9 cellular contexts compared by ENCODE assay signal in the genomic region with DNA sequence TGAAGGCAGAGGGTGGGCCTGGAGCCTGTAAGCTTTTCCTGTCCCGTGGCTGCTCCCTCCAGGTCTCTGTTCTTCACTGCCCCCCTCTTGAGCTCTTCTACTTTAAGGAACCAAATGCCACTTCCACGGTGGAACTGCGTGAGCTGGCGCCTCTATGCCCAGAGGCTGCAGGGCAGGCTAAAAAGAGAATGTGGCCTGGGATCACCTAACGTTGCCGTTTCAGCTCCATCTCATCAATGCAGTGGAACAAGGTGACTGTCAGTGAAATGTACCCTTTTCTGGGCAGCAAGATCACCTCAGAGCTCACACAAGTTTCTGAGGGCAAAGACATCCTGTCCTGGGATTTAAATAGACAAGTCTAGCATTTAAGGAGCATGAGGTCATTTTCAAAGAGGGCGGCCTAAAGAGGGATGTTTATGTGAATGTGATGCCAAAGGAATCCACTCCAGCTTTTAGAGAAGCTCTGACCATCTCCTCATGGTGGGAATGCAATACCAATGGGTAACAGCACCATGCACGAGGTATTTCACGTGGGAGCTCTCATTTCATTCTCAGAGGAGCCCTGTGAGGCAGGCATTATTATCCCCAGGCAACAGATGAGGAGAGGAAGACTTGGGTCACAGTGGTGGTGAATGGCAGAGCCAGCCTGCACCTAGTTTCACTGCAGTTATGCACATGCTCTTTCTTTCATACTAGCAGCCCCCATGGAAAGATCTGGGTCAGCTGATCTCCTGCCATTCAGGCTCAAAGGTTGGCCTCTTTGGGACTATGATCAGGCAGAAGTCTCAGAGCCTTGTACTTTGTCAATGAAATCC. TPM values are rescaled to one million over a fixed set of nuclear protein-coding genes. Genes with fewer than 3 reads are reported as not detected.
A peak's percentile ranks its signal among the peaks of the same experiment; 100 is the strongest.
DNase-seq lines count a peak whose midpoint lies in the region; ATAC-seq and TF ChIP-seq lines count a peak whose summit lies in the region.
"Had no signal": no experiment of that assay in that cellular context is flagged by ENCODE, and none has a peak within 500 bp of the region (broad histone marks: within the 10 kb centered on the region; RNA-seq: fewer than 3 reads in every experiment).

No MANE protein-coding gene starts in this region.

- H3K9me3 ChIP-seq in psoas muscle (no peaks in the 10 kb centered on the region), spleen (no peaks in the 10 kb centered on the region), lower lobe of right lung (no peaks in the 10 kb centered on the region)

- no peak overlapping the region for H3K4me3 Mint-ChIP-seq in activated CD4-positive, alpha-beta T cell treated with anti-CD3 and anti-CD28 coated beads, Interleukin-2, amount 10 ng/mL, durations not matched to agents 7 days and 5 days

- H3K4me1 ChIP-seq in psoas muscle, result no peaks in the 10 kb centered on the region
- peaks cover 16 to 48% (median 39%) of the 10 kb centered on the region in 6 donors for H3K4me1 ChIP-seq in spleen
- peaks cover 31% of the 10 kb centered on the region for H3K4me1 ChIP-seq in lower lobe of right lung

- H3K36me3 ChIP-seq in psoas muscle (ENCODE audit: insufficient read depth in 1 of 2, low read depth in 1 of 2) (no peaks in the 10 kb centered on the region), spleen (no peaks in the 10 kb centered on the region), lower lobe of right lung (no peaks in the 10 kb centered on the region)

- POLR2A ChIA-PET in activated CD4-positive, alpha-beta T cell treated with anti-CD3 and anti-CD28 coated beads, Interleukin-2, amount 10 ng/mL, durations not matched to agents 7 days and 5 days (lab: Charles Lee), result no interaction called here

- 42 to 54% (median 46%) methylated on average over 9 of the region's 9 CpGs for WGBS in psoas muscle, 3 donors
- 66 to 74% (median 72%) methylated on average over 7 to 9 of the region's 9 CpGs for WGBS in spleen, 5 donors

- intact Hi-C loops in psoas muscle (cut with DNase I), result no loop called here
- intact Hi-C loops in spleen (cut with DNase I; ENCODE audit: low total_unique reads), result no loop called here
- intact Hi-C loops in lower lobe of right lung (cut with DNase I), result no loop called here

- H3K27me3 ChIP-seq in psoas muscle (ENCODE audit: insufficient read depth in 3 of 3, low read length in 2 of 3), result no peaks in the 10 kb centered on the region
- H3K27me3 ChIP-seq in spleen (replicated peaks in 1 of 7), result no peaks in the 10 kb centered on the region
- H3K27me3 ChIP-seq in lower lobe of right lung (ENCODE audit: low read depth), result no peaks in the 10 kb centered on the region

- no peak overlapping the region for H3K27ac ChIP-seq in psoas muscle
- H3K27ac ChIP-seq in spleen, result no peak overlapping the region
- H3K27ac ChIP-seq in lower lobe of right lung, result no peak overlapping the region

- ATAC-seq in psoas muscle, result peak in 3 of 4 donors; percentile 29 to 43 (median 37)
- ATAC-seq in lower lobe of right lung, result no peak
- ATAC-seq: activated CD4-positive, CD25-positive, alpha-beta regulatory T cell treated with anti-CD3 and anti-CD28 coated beads, Interleukin-2, amount 50 U/mL, for 24 hours had no signal

- H3K4me1 Mint-ChIP-seq in activated CD4-positive, alpha-beta T cell treated with anti-CD3 and anti-CD28 coated beads, Interleukin-2, amount 10 ng/mL, durations not matched to agents 7 days and 5 days, result peaks cover 92% of the 10 kb centered on the region

- H3K4me3 ChIP-seq in psoas muscle (no peak overlapping the region), spleen (no peak overlapping the region), lower lobe of right lung (no peak overlapping the region)

- no peaks in the 10 kb centered on the region for H3K27me3 Mint-ChIP-seq in activated CD4-positive, alpha-beta T cell treated with anti-CD3 and anti-CD28 coated beads, Interleukin-2, amount 10 ng/mL, durations not matched to agents 7 days and 5 days

- TF ChIP-seq CTCF in psoas muscle (IDR thresholded peaks at IDR 0.05), result no peak
- no peak for TF ChIP-seq CTCF in spleen (IDR thresholded peaks at IDR 0.05 in 8 of 11, conservative IDR thresholded peaks at IDR 0.05 in 3 of 11)
- no peak for TF ChIP-seq CTCF in lower lobe of right lung (IDR thresholded peaks at IDR 0.05)

- peaks cover 18% of the 10 kb centered on the region for H3K36me3 Mint-ChIP-seq in activated CD4-positive, alpha-beta T cell treated with anti-CD3 and anti-CD28 coated beads, Interleukin-2, amount 10 ng/mL, durations not matched to agents 7 days and 5 days (ENCODE audit: low read depth)

- peak overlapping the region; percentile 66 for H3K27ac Mint-ChIP-seq in activated CD4-positive, alpha-beta T cell treated with anti-CD3 and anti-CD28 coated beads, Interleukin-2, amount 10 ng/mL, durations not matched to agents 7 days and 5 days

- H3K9me3 Mint-ChIP-seq in activated CD4-positive, alpha-beta T cell treated with anti-CD3 and anti-CD28 coated beads, Interleukin-2, amount 10 ng/mL, durations not matched to agents 7 days and 5 days, result peaks cover 3% of the 10 kb centered on the region

- no peak for TF ChIP-seq POLR2A in spleen (IDR thresholded peaks at IDR 0.05)

- CTCF ChIA-PET in activated CD4-positive, alpha-beta T cell treated with anti-CD3 and anti-CD28 coated beads, Interleukin-2, amount 10 ng/mL, durations not matched to agents 7 days and 5 days (lab: Charles Lee), result interaction anchor here (0.6 to 1.4 kb wide), 8 partner anchors 17 to 181 kb away, joined by 3 to 4 read pairs (median 3); no protein-coding TSS in a partner anchor

- DNase-seq in activated CD4-positive, alpha-beta T cell treated with anti-CD3 and anti-CD28 coated beads, Interleukin-2, amount 10 ng/mL, durations not matched to agents 7 days and 5 days, result no peak
- no peak for DNase-seq in activated CD4-positive, alpha-beta T cell treated with anti-CD3 and anti-CD28 coated beads, Interleukin-2, amount 50 U/mL, for 48 hours
- peak; percentile 44 for DNase-seq in HT1080 (ENCODE audit: low read depth)
- DNase-seq in dedifferentiated amniotic fluid mesenchymal stem cell (ENCODE audit: extremely low spot score), result peak; percentile 31
- no peak for DNase-seq in psoas muscle
- no peak for DNase-seq in activated CD4-positive, CD25-positive, alpha-beta regulatory T cell treated with anti-CD3 and anti-CD28 coated beads, Interleukin-2, amount 50 U/mL, for 72 hours
- DNase-seq in spleen, result no peak
- no peak for DNase-seq in lower lobe of right lung

RNA-seq across cellular contexts. Expression of a gene that starts 39.3 kb away (rescaled TPM):
- 10 to 100 TPM; 39.2 to 40.8 TPM for total RNA-seq in activated CD4-positive, alpha-beta T cell treated with anti-CD3 and anti-CD28 coated beads, Interleukin-2, amount 10 ng/mL, durations not matched to agents 7 days and 5 days
- 0.10 and 0.42 TPM in 2 replicates for total RNA-seq in HT1080 (2014; rRNA removed; shearing (Covaris generic))
- polyA plus RNA-seq in HT1080 (2015; cell fraction: cytosol; rRNA removed), result 1.8 TPM in 2 replicates
- polyA plus RNA-seq in HT1080 (2015; cell fraction: nucleus; rRNA removed), result 0.68 TPM in 1 of 2 replicates, not detected in the other
- 10 to 100 TPM; 10.1 to 35.1 (median 28.4) TPM for total RNA-seq in psoas muscle
- 10 to 100 TPM; 15.9 to 19.1 (median 16.5) TPM for polyA plus RNA-seq in psoas muscle
- total RNA-seq in spleen, result 10 to 100 TPM; 14.1 to 76.4 (median 33.6) TPM
- 10 to 100 TPM in 2 of 3 donors, 1 to 10 TPM in 1; 5.1 to 14.6 (median 12.2) TPM for polyA plus RNA-seq in spleen
- 381 TPM for total RNA-seq in lower lobe of right lung

Comparison
In these comparisons a context has a peak if more than half of its experiments do, and no peak if none do; other contexts are left out.
1. DNase-seq: peak in HT1080 (single experiment) and dedifferentiated amniotic fluid mesenchymal stem cell (single experiment); none in activated CD4-positive, alpha-beta T cell treated with anti-CD3 and anti-CD28 coated beads, Interleukin-2, amount 10 ng/mL, durations not matched to agents 7 days and 5 days (single experiment), activated CD4-positive, alpha-beta T cell treated with anti-CD3 and anti-CD28 coated beads, Interleukin-2, amount 50 U/mL, for 48 hours (0 of 2), psoas muscle (0 of 2), activated CD4-positive, CD25-positive, alpha-beta regulatory T cell treated with anti-CD3 and anti-CD28 coated beads, Interleukin-2, amount 50 U/mL, for 72 hours (single experiment), spleen (single experiment) and lower lobe of right lung (single experiment).
2. ATAC-seq: peak in psoas muscle (3 of 4); none in lower lobe of right lung (0 of 2).